ENCODE assay signal across 1 cellular context in genomic region chr6:144886682-144887081, GRCh38.
TF ChIP-seq lines count a peak whose summit lies in the region.

No MANE protein-coding gene starts in this region.

TF ChIP-seq in K562, 482 proteins besides CTCF, POLR2A, EP300 and RAD21 (continued from another document):
- TF ChIP-seq ZNF41 (CRISPR knock-in tag; conservative IDR thresholded peaks at IDR 0.05) (no peak), JUN (IDR thresholded peaks at IDR 0.05; ENCODE audit: borderline replicate concordance, low read depth, low read length) (peak; percentile 68; the same call in 1 of the 2 replicates), JUN (CRISPR knock-in tag; IDR thresholded peaks at IDR 0.05; ENCODE audit: borderline replicate concordance) (no peak), HNRNPUL1 (IDR thresholded peaks at IDR 0.05; ENCODE audit: low read length) (no peak), ZNF436 (CRISPR knock-in tag; IDR thresholded peaks at IDR 0.05) (no peak), ELK3 (CRISPR knock-in tag; IDR thresholded peaks at IDR 0.05) (no peak), CC2D1A (IDR thresholded peaks at IDR 0.05) (peak; percentile 99), TCF7 (IDR thresholded peaks at IDR 0.05; ENCODE audit: borderline replicate concordance) (peak; percentile 65; the same call in 1 of the 2 replicates), PPARD (CRISPR knock-in tag; IDR thresholded peaks at IDR 0.05) (no peak), SRSF9 (IDR thresholded peaks at IDR 0.05; ENCODE audit: borderline replicate concordance, low read depth, low read length) (no peak), ZNF444 (CRISPR knock-in tag; IDR thresholded peaks at IDR 0.05) (no peak), NKRF (IDR thresholded peaks at IDR 0.05; ENCODE audit: borderline replicate concordance) (no peak), MTA1 (IDR thresholded peaks at IDR 0.05; ENCODE audit: borderline replicate concordance) (peak; percentile 92), GTF2E2 (tag; IDR thresholded peaks at IDR 0.05) (no peak), E2F4 (CRISPR knock-in tag; IDR thresholded peaks at IDR 0.05; ENCODE audit: low read depth) (no peak), GMEB1 (CRISPR knock-in tag; IDR thresholded peaks at IDR 0.05) (no peak), NFIX (CRISPR knock-in tag; IDR thresholded peaks at IDR 0.05; ENCODE audit: low read depth) (no peak), E2F3 (CRISPR knock-in tag; IDR thresholded peaks at IDR 0.05) (no peak), SRSF1 (IDR thresholded peaks at IDR 0.05; ENCODE audit: low read depth, low read length) (no peak)
TF ChIP-seq in K562: peak in this region for 141.
